ENCODE assay signal across 22 cellular contexts in genomic region chr13:67742478-67742877, GRCh38.
"Had no signal": no experiment of that assay in that cellular context is flagged by ENCODE, and none has a peak within 500 bp of the region (broad histone marks: within the 10 kb centered on the region; RNA-seq: fewer than 3 reads in every experiment).

No MANE protein-coding gene starts in this region.

- ATAC-seq: gastroesophageal sphincter; left cardiac atrium; lower lobe of right lung; natural killer cell treated with Interleukin-12 subunit alpha and Interleukin-12 subunit beta and Interleukin-15 and Interleukin-18, amount 100 ng/mL, for 72 hours; stimulated activated naive B cell treated with anti-CD40 and anti-IgM and Interleukin-4, amounts not matched to agents 10 μg/mL and 1 μg/mL and 100 μg/mL, for 72 hours; stimulated activated naive CD8-positive, alpha-beta T cell treated with anti-CD3 and anti-CD28 coated beads, Interleukin-15, amount 100 ng/mL, for 72 hours had no signal

- H3K27ac ChIP-seq: epithelial cell of prostate, esophagus muscularis mucosa, gastroesophageal sphincter, left ventricle myocardium inferior, lower lobe of right lung, right atrium auricular region, sigmoid colon, skin epidermis, thoracic aorta, transverse colon had no signal

- H3K36me3 ChIP-seq: esophagus muscularis mucosa, gastroesophageal sphincter, left ventricle myocardium inferior, lower lobe of right lung, right atrium auricular region, sigmoid colon, thoracic aorta, transverse colon had no signal

- H3K27ac Mint-ChIP-seq: memory B cell; natural killer cell treated with Interleukin-12 subunit alpha and Interleukin-12 subunit beta and Interleukin-15 and Interleukin-18, amount 100 ng/mL, for 72 hours; stimulated activated naive B cell treated with anti-CD40 and anti-IgM and Interleukin-4, amounts not matched to agents 10 μg/mL and 1 μg/mL and 100 μg/mL, for 72 hours; stimulated activated naive CD8-positive, alpha-beta T cell treated with anti-CD3 and anti-CD28 coated beads, Interleukin-15, amount 100 ng/mL, for 72 hours had no signal

- H3K27me3 ChIP-seq: esophagus muscularis mucosa, gastroesophageal sphincter, right atrium auricular region, sigmoid colon, transverse colon had no signal

- H3K9me3 ChIP-seq: esophagus muscularis mucosa, gastroesophageal sphincter, left ventricle myocardium inferior, lower lobe of right lung, right atrium auricular region, sigmoid colon, thoracic aorta, transverse colon had no signal

- H3K36me3 Mint-ChIP-seq: memory B cell; natural killer cell treated with Interleukin-12 subunit alpha and Interleukin-12 subunit beta and Interleukin-15 and Interleukin-18, amount 100 ng/mL, for 72 hours; stimulated activated naive B cell treated with anti-CD40 and anti-IgM and Interleukin-4, amounts not matched to agents 10 μg/mL and 1 μg/mL and 100 μg/mL, for 72 hours had no signal

- DNase-seq: effector memory CD4-positive, alpha-beta T cell; glutamatergic neuron; kidney; left cardiac atrium; left ventricle myocardium inferior; lower lobe of right lung; midbrain; posterior cingulate gyrus; sigmoid colon; stimulated activated CD4-positive, alpha-beta T cell treated with anti-CD3 and anti-CD28 coated beads, Interleukin-2, amount 100 ng/mL, for 24 hours; stimulated activated CD4-positive, alpha-beta T cell treated with anti-CD3 and anti-CD28 coated beads, Interleukin-4, amount 100 ng/mL, for 4 hours; stimulated activated naive B cell treated with anti-CD40 and anti-IgM and Interleukin-4, amounts not matched to agents 10 μg/mL and 1 μg/mL and 100 μg/mL, for 72 hours; stimulated activated naive CD8-positive, alpha-beta T cell treated with anti-CD3 and anti-CD28 coated beads, Interleukin-15, amount 100 ng/mL, for 72 hours; transverse colon had no signal

- H3K4me1 Mint-ChIP-seq: memory B cell; stimulated activated naive B cell treated with anti-CD40 and anti-IgM and Interleukin-4, amounts not matched to agents 10 μg/mL and 1 μg/mL and 100 μg/mL, for 72 hours; stimulated activated naive CD8-positive, alpha-beta T cell treated with anti-CD3 and anti-CD28 coated beads, Interleukin-15, amount 100 ng/mL, for 72 hours had no signal

- H3K4me3 ChIP-seq: esophagus muscularis mucosa, gastroesophageal sphincter, left ventricle myocardium inferior, lower lobe of right lung, right atrium auricular region, sigmoid colon, skin epidermis, thoracic aorta, transverse colon had no signal

- H3K4me1 ChIP-seq: esophagus muscularis mucosa, gastroesophageal sphincter, left ventricle myocardium inferior, lower lobe of right lung, right atrium auricular region, transverse colon had no signal

- H3K4me3 Mint-ChIP-seq: memory B cell; natural killer cell treated with Interleukin-12 subunit alpha and Interleukin-12 subunit beta and Interleukin-15 and Interleukin-18, amount 100 ng/mL, for 72 hours; stimulated activated naive B cell treated with anti-CD40 and anti-IgM and Interleukin-4, amounts not matched to agents 10 μg/mL and 1 μg/mL and 100 μg/mL, for 72 hours; stimulated activated naive CD8-positive, alpha-beta T cell treated with anti-CD3 and anti-CD28 coated beads, Interleukin-15, amount 100 ng/mL, for 72 hours had no signal

- H3K9me3 Mint-ChIP-seq: stimulated activated naive B cell treated with anti-CD40 and anti-IgM and Interleukin-4, amounts not matched to agents 10 μg/mL and 1 μg/mL and 100 μg/mL, for 72 hours had no signal

- H3K27me3 Mint-ChIP-seq: memory B cell; natural killer cell treated with Interleukin-12 subunit alpha and Interleukin-12 subunit beta and Interleukin-15 and Interleukin-18, amount 100 ng/mL, for 72 hours; stimulated activated naive B cell treated with anti-CD40 and anti-IgM and Interleukin-4, amounts not matched to agents 10 μg/mL and 1 μg/mL and 100 μg/mL, for 72 hours; stimulated activated naive CD8-positive, alpha-beta T cell treated with anti-CD3 and anti-CD28 coated beads, Interleukin-15, amount 100 ng/mL, for 72 hours had no signal
